In genomic region chr1:42944207-42944928, GRCh38 we compare ENCODE assay signal across 8 cellular contexts. TPM values are rescaled to one million over a fixed set of nuclear protein-coding genes. Genes with fewer than 3 reads are reported as not detected.
A peak's percentile ranks its signal among the peaks of the same experiment; 100 is the strongest.
DNase-seq lines count a peak whose midpoint lies in the region; ATAC-seq, FAIRE-seq and TF ChIP-seq lines count a peak whose summit lies in the region.

No MANE protein-coding gene starts in this region.

- FAIRE-seq in small intestine (lab: Jason Lieb, UNC), result no peak

- BruUV-seq in Panc1 (replicated peaks; lab: Mats Ljungman, UMichigan), result no TSS peak

- POLR2A ChIA-PET in Panc1 (lab: Charles Lee), result interaction anchor here (0.6 kb wide), 1 partner anchor 228 kb away, joined by 7 read pairs; the partner anchor contains the start of genes CFAP57 and EBNA1BP2

- no peaks in the 10 kb centered on the region for H3K9me3 Mint-ChIP-seq in osteocyte (ENCODE audit: unreplicated experiment)

- DNase-seq in Daoy (ENCODE audit: low read depth) (peak; percentile 55), Panc1 (ENCODE audit: low read depth, low spot score) (no peak), osteocyte (ENCODE audit: extremely low spot score, unreplicated experiment) (no peak), small intestine (no peak), NCI-H510A treated with DMSO at 0.1 percent for 48 hours (lab: John Stamatoyannopoulos, UW) (no peak), pons (ENCODE audit: low spot score) (no peak)
- no peak for DNase-seq in stimulated activated CD4-positive, alpha-beta T cell treated with anti-CD3 and anti-CD28 coated beads, Interleukin-4, amount 100 ng/mL, for 1 hour

- in situ Hi-C loops in Panc1 (cut with HindIII; ENCODE audit: low pct_unique_long_range_greater_than_20kb, low sequenced_read_pairs), result no loop called here

- H3K27ac ChIP-seq in Panc1 (ENCODE audit: low read length) (peak overlapping the region; percentile 35; the same call in 1 of the 2 replicates), duodenal mucosa (ENCODE audit: low read depth, low read length) (peak overlapping the region; percentile 41), small intestine (ENCODE audit: low read depth in 1 of 2, low read length in 1 of 2) (peak overlapping the region in 1 of 2 donors; percentile 49)

- peaks cover 94% of the 10 kb centered on the region for H3K4me1 Mint-ChIP-seq in osteocyte (ENCODE audit: unreplicated experiment)

- H3K27me3 ChIP-seq in Panc1 (ENCODE audit: control insufficient read depth, insufficient read depth, low read length) (no peaks in the 10 kb centered on the region), duodenal mucosa (ENCODE audit: control insufficient read depth in 1 of 2, insufficient read depth in 2 of 2, low read length in 2 of 2) (no peaks in the 10 kb centered on the region), small intestine (ENCODE audit: control insufficient read depth in 2 of 2, insufficient read depth in 2 of 2, low read length in 2 of 2) (no peaks in the 10 kb centered on the region)

- H3K36me3 ChIP-seq in Panc1 (ENCODE audit: control insufficient read depth, insufficient read depth, low read length) (no peaks in the 10 kb centered on the region), duodenal mucosa (ENCODE audit: control insufficient read depth in 1 of 2, insufficient read depth in 2 of 2, low read length in 2 of 2) (no peaks in the 10 kb centered on the region), small intestine (ENCODE audit: control insufficient read depth in 2 of 2, insufficient read depth in 2 of 2, low read length in 2 of 2) (no peaks in the 10 kb centered on the region)

- H3K4me3 Mint-ChIP-seq in osteocyte (ENCODE audit: unreplicated experiment), result no peak overlapping the region

- H3K4me1 ChIP-seq in Panc1 (ENCODE audit: control insufficient read depth, insufficient read depth, low read length) (peaks cover 54% of the 10 kb centered on the region), duodenal mucosa (ENCODE audit: control insufficient read depth in 1 of 2, insufficient read depth in 2 of 2, low read length in 2 of 2) (peaks cover 58 to 63% of the 10 kb centered on the region in 2 donors), small intestine (ENCODE audit: control insufficient read depth in 2 of 2, insufficient read depth in 1 of 2, low read depth in 1 of 2, low read length in 1 of 2) (peaks cover 21 to 24% of the 10 kb centered on the region in 2 donors)

- intact Hi-C loops in Panc1 (cut with micrococcal nuclease; ENCODE audit: unreplicated experiment), result no loop called here

- no peaks in the 10 kb centered on the region for H3K27me3 Mint-ChIP-seq in osteocyte (ENCODE audit: unreplicated experiment)

- no peak for ATAC-seq in Panc1

- peaks cover 26% of the 10 kb centered on the region for H3K36me3 Mint-ChIP-seq in osteocyte (ENCODE audit: unreplicated experiment)

- no peak overlapping the region for H3K9ac ChIP-seq in duodenal mucosa (ENCODE audit: low read depth in 1 of 2, low read length in 2 of 2)

- no peaks in the 10 kb centered on the region for H3K9me3 ChIP-seq in Panc1 (ENCODE audit: control insufficient read depth, insufficient read depth, low read depth, low read length)
- H3K9me3 ChIP-seq in duodenal mucosa (ENCODE audit: control insufficient read depth in 1 of 2, low read length in 2 of 2), result no peaks in the 10 kb centered on the region
- no peaks in the 10 kb centered on the region for H3K9me3 ChIP-seq in small intestine (ENCODE audit: control insufficient read depth, low read depth)

- H3K27ac Mint-ChIP-seq in osteocyte (ENCODE audit: unreplicated experiment), result peak overlapping the region; percentile 94

- H3K4me3 ChIP-seq in Panc1 (ENCODE audit: low read depth in 2 of 2, low read length in 2 of 2), result no peak overlapping the region
- peak overlapping the region in 1 of 2 donors; percentile 15 for H3K4me3 ChIP-seq in duodenal mucosa (ENCODE audit: low read depth in 1 of 2, low read length in 2 of 2)
- no peak overlapping the region for H3K4me3 ChIP-seq in small intestine (ENCODE audit: low read depth in 1 of 2, low read length in 2 of 2)

- TF ChIP-seq CTCF in Panc1 (IDR thresholded peaks at IDR 0.05) (no peak), osteocyte (IDR thresholded peaks at IDR 0.05) (no peak)

- WGBS in small intestine, 3 donors, result 55 to 62% (median 57%) methylated on average over 10 of the region's 10 CpGs

- CTCF ChIA-PET in Panc1 (lab: Charles Lee), result interaction anchor here (0.6 kb wide), 2 partner anchors 12 to 52 kb away, joined by 3 to 5 read pairs; no protein-coding TSS in a partner anchor

RNA-seq across cellular contexts. Expression of gene SLC2A1, which starts 14.3 kb away (rescaled TPM):
- 193 and 305 TPM in 2 replicates for total RNA-seq in Daoy (2014; rRNA removed; shearing (Covaris generic))
- total RNA-seq in Panc1 (2021; ENCODE audit: unreplicated experiment) (32.9 TPM), osteocyte (200 and 236 TPM in 2 replicates)
- polyA plus RNA-seq in Panc1 (2012; ENCODE audit: insufficient read length), result 71.4 TPM
- 10 to 100 TPM in 1 of 3 donors, 1 to 10 TPM in 2; 1.1 to 13.5 (median 3.2) TPM for polyA plus RNA-seq in small intestine
